In genomic region chr13:71759506-71760225, GRCh38 we compare ENCODE assay signal across 16 cellular contexts.
A peak's percentile ranks its signal among the peaks of the same experiment; 100 is the strongest.
DNase-seq lines count a peak whose midpoint lies in the region; ATAC-seq, FAIRE-seq and TF ChIP-seq lines count a peak whose summit lies in the region.
"Had no signal": no experiment of that assay in that cellular context is flagged by ENCODE, and none has a peak within 500 bp of the region (broad histone marks: within the 10 kb centered on the region; RNA-seq: fewer than 3 reads in every experiment).

No MANE protein-coding gene starts in this region.

- no peaks in the 10 kb centered on the region for H3K27me3 Mint-ChIP-seq in mesothelial cell of epicardium (ENCODE audit: low read depth)
- H3K27me3 Mint-ChIP-seq: activated CD4-positive, alpha-beta T cell treated with anti-CD3 and anti-CD28 coated beads, Interleukin-2, amount 10 ng/mL, durations not matched to agents 24 days and 14 days; activated naive CD8-positive, alpha-beta T cell treated with anti-CD3 and anti-CD28 coated beads, Interleukin-2, amount 50 U/mL, for 24 hours; activated T-cell treated with anti-CD3 and anti-CD28 coated beads, Interleukin-2, amount 50 U/mL, for 24 hours had no signal

- peak overlapping the region; percentile 77; the same call in 1 of the 2 replicates for H2AFZ ChIP-seq in H1 (ENCODE audit: low read length)
- H2AFZ ChIP-seq: parathyroid adenoma had no signal

- TF ChIP-seq EP300 in H1 (IDR thresholded peaks at IDR 0.05; ENCODE audit: borderline replicate concordance in 1 of 2, low read depth in 2 of 2, low read length in 2 of 2): no peak

- H2BK20ac ChIP-seq in H1 (ENCODE audit: low read length): no peak overlapping the region

- H3K56ac ChIP-seq in H1 (replicated peaks; ENCODE audit: insufficient read length, low read depth, low read length): no peak overlapping the region

- peaks cover 0 to 1% (median 0%) of the 10 kb centered on the region in 4 experiments; a peak in 1 of 7 replicates for H3K27me3 ChIP-seq in H1 (replicated peaks in 1 of 4; ENCODE audit: control insufficient read depth in 3 of 4, extremely low read depth in 1 of 4, insufficient read depth in 3 of 4, low read length in 3 of 4)
- H3K27me3 ChIP-seq: heart left ventricle had no signal

- no peak for TF ChIP-seq RAD21 in H1 (IDR thresholded peaks at IDR 0.05 in 1 of 2, conservative IDR thresholded peaks at IDR 0.05 in 1 of 2; ENCODE audit: low read depth in 2 of 2, low read length in 2 of 2)

- FAIRE-seq in D721Med (lab: Jason Lieb, UNC): peak; percentile 16
- FAIRE-seq in H1 (lab: Jason Lieb, UNC): no peak

- H2BK5ac ChIP-seq in H1 (ENCODE audit: low read depth, low read length): peak overlapping the region; percentile 38; the same call in 1 of the 2 replicates

- H4K5ac ChIP-seq in H1 (ENCODE audit: insufficient read length, low read depth, low read length): no peak overlapping the region

- DNase-seq in D721Med (ENCODE audit: insufficient read length, low spot score) (no peak), NCI-H1105 (lab: John Stamatoyannopoulos, UW) (peak; percentile 50), H1 (ENCODE audit: low read depth in 1 of 2, low spot score in 2 of 2) (peak in 1 of 2 experiments; percentile 53), mesothelial cell of epicardium (ENCODE audit: low spot score in 2 of 2, unreplicated experiment in 2 of 2) (no peak), NCI-H2227 (lab: John Stamatoyannopoulos, UW; ENCODE audit: unreplicated experiment) (no peak), UCSD-AML1 (lab: John Stamatoyannopoulos, UW; ENCODE audit: unreplicated experiment) (no peak), SKM-1 treated with dmso at 0.1 percent for 144 hours (lab: John Stamatoyannopoulos, UW; ENCODE audit: unreplicated experiment) (no peak)
- DNase-seq: activated CD4-positive, alpha-beta T cell treated with anti-CD3 and anti-CD28 coated beads, Interleukin-2, amount 10 ng/mL, durations not matched to agents 24 days and 14 days; activated naive CD8-positive, alpha-beta T cell treated with anti-CD3 and anti-CD28 coated beads, Interleukin-2, amount 50 U/mL, for 24 hours; activated T-cell treated with anti-CD3 and anti-CD28 coated beads, Interleukin-2, amount 50 U/mL, for 24 hours; DND-41; erythroblast; heart left ventricle; NCI-H526 had no signal

- H3K4me1 ChIP-seq in H1 (replicated peaks in 1 of 4; ENCODE audit: control insufficient read depth in 3 of 4, insufficient read depth in 4 of 4, low read length in 3 of 4): peaks cover 0 to 12% (median 4%) of the 10 kb centered on the region in 4 experiments; a peak in 5 of 7 replicates
- H3K4me1 ChIP-seq: parathyroid adenoma had no signal

- CTCF ChIA-PET in H1 (lab: Charles Lee; ENCODE audit: partially characterized antibody): interaction anchor here (0.6 kb wide), 2 partner anchors 117 to 293 kb away, joined by 3 read pairs; no protein-coding TSS in a partner anchor

- no peak overlapping the region for H3K27ac ChIP-seq in H1 (ENCODE audit: low read depth, low read length)
- H3K27ac ChIP-seq: heart left ventricle had no signal

- H2BK15ac ChIP-seq in H1 (ENCODE audit: low read length): no peak overlapping the region

- H4K91ac ChIP-seq in H1 (replicated peaks; ENCODE audit: insufficient read length, low read length): no peak overlapping the region

- TF ChIP-seq CTCF in D721Med (IDR thresholded peaks at IDR 0.05; ENCODE audit: insufficient read depth, missing control alignments) (no peak), H1 (IDR thresholded peaks at IDR 0.05; ENCODE audit: control extremely low read depth in 1 of 3, insufficient read depth in 1 of 3, low read depth in 1 of 3, low read length in 3 of 3) (no peak), mesothelial cell of epicardium (IDR thresholded peaks at IDR 0.05; ENCODE audit: unreplicated experiment) (no peak)

- peak overlapping the region; percentile 55 to 56 for H3K4me2 ChIP-seq in H1 (ENCODE audit: insufficient read depth in 1 of 2, low read depth in 2 of 2, low read length in 2 of 2)

- H4K8ac ChIP-seq in H1 (ENCODE audit: extremely low read depth, insufficient read depth, low read length): no peak overlapping the region

- H3K36me3 Mint-ChIP-seq in mesothelial cell of epicardium: peaks cover 2% of the 10 kb centered on the region

- WGBS in H1 (ENCODE audit: extremely low coverage in 1 of 2, insufficient coverage in 1 of 2, insufficient read length in 1 of 2, insufficient replicate concordance in 2 of 2, low coverage in 1 of 2, low lambda C conversion rate in 2 of 2, missing lambda C conversion rate in 1 of 2), 2 experiments: 7% methylated on average over 5 of the region's 5 CpGs; no CpG with 5 or more reads in 1 of the 2 experiments

- no peak overlapping the region for H2BK120ac ChIP-seq in H1 (replicated peaks; ENCODE audit: low read depth, low read length)

- peaks cover under 1% of the 10 kb centered on the region for H3K9me3 Mint-ChIP-seq in mesothelial cell of epicardium
- H3K9me3 Mint-ChIP-seq: activated CD4-positive, alpha-beta T cell treated with anti-CD3 and anti-CD28 coated beads, Interleukin-2, amount 10 ng/mL, durations not matched to agents 24 days and 14 days; activated naive CD8-positive, alpha-beta T cell treated with anti-CD3 and anti-CD28 coated beads, Interleukin-2, amount 50 U/mL, for 24 hours; activated T-cell treated with anti-CD3 and anti-CD28 coated beads, Interleukin-2, amount 50 U/mL, for 24 hours had no signal

- no peak for ATAC-seq in HG03097 (IDR thresholded peaks at IDR 0.05; ENCODE audit: low FRiP score, unreplicated experiment)
- ATAC-seq: activated naive CD8-positive, alpha-beta T cell treated with anti-CD3 and anti-CD28 coated beads, Interleukin-2, amount 50 U/mL, for 24 hours had no signal

- H3K4ac ChIP-seq in H1 (replicated peaks; ENCODE audit: insufficient read length, low read depth, low read length): no peak overlapping the region

- no peaks in the 10 kb centered on the region for H3K9me3 ChIP-seq in H1 (ENCODE audit: insufficient read depth in 2 of 2, low read depth in 1 of 2, low read length in 1 of 2)
- H3K9me3 ChIP-seq: heart left ventricle had no signal

- no peak overlapping the region for H3K23ac ChIP-seq in H1 (ENCODE audit: insufficient read length)

- H3K36me3 ChIP-seq in H1 (ENCODE audit: control insufficient read depth in 2 of 4, insufficient read depth in 4 of 4, low read length in 3 of 4): no peaks in the 10 kb centered on the region
- H3K36me3 ChIP-seq: heart left ventricle had no signal

- H3K79me1 ChIP-seq in H1 (ENCODE audit: low read depth, low read length): no peaks in the 10 kb centered on the region

- peaks cover 36% of the 10 kb centered on the region for H3K4me1 Mint-ChIP-seq in mesothelial cell of epicardium
- H3K4me1 Mint-ChIP-seq: activated CD4-positive, alpha-beta T cell treated with anti-CD3 and anti-CD28 coated beads, Interleukin-2, amount 10 ng/mL, durations not matched to agents 24 days and 14 days; activated naive CD8-positive, alpha-beta T cell treated with anti-CD3 and anti-CD28 coated beads, Interleukin-2, amount 50 U/mL, for 24 hours had no signal

- H4K20me1 ChIP-seq in H1 (replicated peaks in 1 of 2; ENCODE audit: control insufficient read depth in 1 of 2, insufficient read depth in 2 of 2, low read length in 2 of 2): no peaks in the 10 kb centered on the region

- H3K4me3 Mint-ChIP-seq in mesothelial cell of epicardium: no peak overlapping the region
- H3K4me3 Mint-ChIP-seq: activated CD4-positive, alpha-beta T cell treated with anti-CD3 and anti-CD28 coated beads, Interleukin-2, amount 10 ng/mL, durations not matched to agents 24 days and 14 days; activated naive CD8-positive, alpha-beta T cell treated with anti-CD3 and anti-CD28 coated beads, Interleukin-2, amount 50 U/mL, for 24 hours; activated T-cell treated with anti-CD3 and anti-CD28 coated beads, Interleukin-2, amount 50 U/mL, for 24 hours had no signal

- H3K9ac ChIP-seq in H1 (replicated peaks in 1 of 4; ENCODE audit: extremely low read depth in 1 of 4, low read depth in 3 of 4, low read length in 3 of 4): no peak overlapping the region
- H3K9ac ChIP-seq: parathyroid adenoma had no signal

- H3K14ac ChIP-seq in H1 (ENCODE audit: insufficient read length): no peak overlapping the region

- POLR2A ChIA-PET in H1 (lab: Charles Lee; ENCODE audit: partially characterized antibody): no interaction called here

- H3K23me2 ChIP-seq in H1 (ENCODE audit: low read depth, low read length): no peaks in the 10 kb centered on the region

- no peak for TF ChIP-seq POLR2A in H1 (IDR thresholded peaks at IDR 0.05; ENCODE audit: control extremely low read depth in 1 of 2, low read depth in 2 of 2, low read length in 2 of 2)

- H3K4me3 ChIP-seq in H1 (ENCODE audit: extremely low read depth in 1 of 4, insufficient read depth in 2 of 4, low read depth in 3 of 4, low read length in 4 of 4): peak overlapping the region in 2 of 4 experiments; percentile 2 to 40; a peak in 2 of 8 replicates
- H3K4me3 ChIP-seq: heart left ventricle had no signal

- H2BK12ac ChIP-seq in H1 (ENCODE audit: low read depth, low read length): 0 out of 2 replicates have a peak overlapping the region, but pooled peaks have one; percentile 13

- no peaks in the 10 kb centered on the region for H3K79me2 ChIP-seq in H1 (ENCODE audit: control insufficient read depth in 1 of 2, insufficient read depth in 2 of 2, low read length in 2 of 2)
- H3K79me2 ChIP-seq: parathyroid adenoma had no signal

- no peak overlapping the region for H3K18ac ChIP-seq in H1 (ENCODE audit: extremely low read depth, low read length)

- H3K27ac Mint-ChIP-seq in mesothelial cell of epicardium: peak overlapping the region; percentile 37
- H3K27ac Mint-ChIP-seq: activated CD4-positive, alpha-beta T cell treated with anti-CD3 and anti-CD28 coated beads, Interleukin-2, amount 10 ng/mL, durations not matched to agents 24 days and 14 days; activated naive CD8-positive, alpha-beta T cell treated with anti-CD3 and anti-CD28 coated beads, Interleukin-2, amount 50 U/mL, for 24 hours; activated T-cell treated with anti-CD3 and anti-CD28 coated beads, Interleukin-2, amount 50 U/mL, for 24 hours had no signal

- H2AK5ac ChIP-seq in H1 (ENCODE audit: low read depth, low read length): no peak overlapping the region

TF ChIP-seq in H1, 55 proteins besides CTCF, POLR2A, EP300 and RAD21:
- TF ChIP-seq KDM5A (IDR thresholded peaks at IDR 0.05; ENCODE audit: low read length) (no peak), JUND (IDR thresholded peaks at IDR 0.05; ENCODE audit: low read length) (peak; percentile 55; the same call in 1 of the 2 replicates)
